8 cellular contexts compared by ENCODE assay signal in the genomic region with DNA sequence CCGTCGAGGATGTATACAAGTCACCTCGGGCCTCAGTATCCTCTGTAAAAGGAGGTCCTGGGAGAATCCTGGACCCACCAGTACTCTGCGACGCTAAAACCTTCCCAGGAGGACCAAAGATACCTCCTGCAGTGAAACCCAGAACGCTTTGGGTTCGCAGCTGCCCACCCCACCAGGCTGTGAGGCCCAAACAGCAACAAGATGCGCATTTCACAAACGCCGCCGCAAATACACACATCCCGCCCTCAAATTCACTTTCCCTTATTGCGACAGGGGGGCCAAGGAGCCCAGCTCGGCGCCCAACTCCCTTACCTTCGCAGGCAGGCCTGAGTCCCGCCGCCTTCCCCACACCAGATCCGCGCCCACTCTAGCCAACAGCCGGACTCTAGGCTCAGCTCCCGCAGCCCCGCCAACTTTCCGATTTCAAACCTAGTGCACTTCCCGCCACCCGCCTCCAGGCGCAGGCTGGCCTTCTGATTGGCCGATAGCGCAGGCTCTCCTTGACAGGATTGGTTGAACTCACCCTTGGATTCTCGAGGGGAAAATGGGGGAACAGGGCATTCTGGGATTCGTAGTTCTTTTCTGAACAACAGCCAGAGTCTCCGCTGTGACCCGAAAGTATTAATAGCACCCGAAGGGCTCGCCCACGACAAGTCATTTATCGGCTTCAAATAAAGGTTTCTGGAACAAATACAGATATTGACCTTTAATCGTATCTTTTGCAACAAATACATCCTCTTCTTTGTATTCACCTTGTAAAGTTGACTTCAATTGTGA. TPM values are rescaled to one million over a fixed set of nuclear protein-coding genes. Genes with fewer than 3 reads are reported as not detected.
DNase-seq lines count a peak whose midpoint lies in the region; ATAC-seq and TF ChIP-seq lines count a peak whose summit lies in the region.

A gene with protein sequence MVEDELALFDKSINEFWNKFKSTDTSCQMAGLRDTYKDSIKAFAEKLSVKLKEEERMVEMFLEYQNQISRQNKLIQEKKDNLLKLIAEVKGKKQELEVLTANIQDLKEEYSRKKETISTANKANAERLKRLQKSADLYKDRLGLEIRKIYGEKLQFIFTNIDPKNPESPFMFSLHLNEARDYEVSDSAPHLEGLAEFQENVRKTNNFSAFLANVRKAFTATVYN (minus strand): TSS at position 425 of the 777 bp plus-strand sequence. CDS start 911 bp downstream, outside the sequence.

- DNase-seq in DMS 273 treated with DMSO at 0.1 percent for 48 hours (lab: John Stamatoyannopoulos, UW), result peak; percentile 89
- peak; percentile 95 for DNase-seq in HuH-7 (ENCODE audit: low spot score)
- peak; percentile 95 for DNase-seq in OCI-LY7 (ENCODE audit: low spot score)
- DNase-seq in activated CD8-positive, alpha-beta memory T cell treated with anti-CD3 and anti-CD28 coated beads, Interleukin-2, amount 50 U/mL, for 48 hours, result peak; percentile 89
- DNase-seq in epithelial cell of prostate (ENCODE audit: low read depth, low spot score), result peak; percentile 29
- peak; percentile 90 to 91 (median 91) for DNase-seq in mucosa of descending colon
- peak; percentile 46 to 72 for DNase-seq in stimulated activated CD8-positive, alpha-beta memory T cell treated with anti-CD3 and anti-CD28 coated beads, Interleukin-4, amount 100 ng/mL, for 1 hour (ENCODE audit: low read depth in 2 of 2, low spot score in 1 of 2)

- H3K27ac ChIP-seq in OCI-LY7 (ENCODE audit: low read depth, low read length, poor library complexity, severe bottlenecking) (peak within 1 kb of the TSS; percentile 49), epithelial cell of prostate (no peak within 1 kb of the TSS)

- no peaks in the 10 kb centered on the region for H4K20me1 ChIP-seq in OCI-LY7 (ENCODE audit: insufficient read depth, low read length)

- TF ChIP-seq CTCF in OCI-LY7 (conservative IDR thresholded peaks at IDR 0.05; ENCODE audit: low read length) (no peak), mucosa of descending colon (IDR thresholded peaks at IDR 0.05) (no peak)

- H3K9me3 ChIP-seq in OCI-LY7 (ENCODE audit: low read length) (no peaks in the 10 kb centered on the region), mucosa of descending colon (no peaks in the 10 kb centered on the region)

- 0 out of 2 replicates have a peak, but pooled peaks cover 3% of the 10 kb centered on the region for H3K9me2 ChIP-seq in OCI-LY7 (ENCODE audit: insufficient read depth, low read length)

- peak within 1 kb of the TSS; percentile 93 for H3K4me3 ChIP-seq in OCI-LY7 (ENCODE audit: low read depth, low read length, poor library complexity, severe bottlenecking)
- H3K4me3 ChIP-seq in mucosa of descending colon, result peak within 1 kb of the TSS; percentile 22

- peak within 1 kb of the TSS; percentile 96; the same call in 1 of the 2 replicates for H2AFZ ChIP-seq in OCI-LY7 (ENCODE audit: low read length)

- TSS peak; percentile 72 for BruUV-seq in OCI-LY7 (replicated peaks; lab: Mats Ljungman, UMichigan)

- H3K36me3 ChIP-seq in OCI-LY7 (ENCODE audit: insufficient read depth, low read length) (peaks cover 33% of the 10 kb centered on the region), mucosa of descending colon (ENCODE audit: low read depth) (no peaks in the 10 kb centered on the region)

- POLR2A ChIA-PET in OCI-LY7 (lab: Charles Lee), result no interaction called here

- ATAC-seq in GM21526 (IDR thresholded peaks at IDR 0.05; ENCODE audit: low FRiP score, unreplicated experiment), result peak; percentile 100
- ATAC-seq in mucosa of descending colon, result peak; percentile 100

- CTCF ChIA-PET in OCI-LY7 (lab: Charles Lee; ENCODE audit: unreplicated experiment), result no interaction called here

- intact Hi-C loops in OCI-LY7 (cut with micrococcal nuclease; ENCODE audit: unreplicated experiment) (loop anchor here (10.0 kb wide), 1 partner anchor 645 kb away; a partner anchor contains a TSS), mucosa of descending colon (cut with DNase I, micrococcal nuclease) (no loop called here)

- H3K79me2 ChIP-seq in OCI-LY7 (ENCODE audit: insufficient read depth, low read depth, low read length), result peaks cover 12% of the 10 kb centered on the region

- H3K4me2 ChIP-seq in OCI-LY7 (ENCODE audit: low read length), result peak within 1 kb of the TSS; percentile 83

- H3K4me1 ChIP-seq in OCI-LY7 (ENCODE audit: insufficient read depth, low read length, poor library complexity, severe bottlenecking), result peaks cover 5% of the 10 kb centered on the region
- H3K4me1 ChIP-seq in mucosa of descending colon (ENCODE audit: low read depth), result peaks cover 6% of the 10 kb centered on the region

RNA-seq across cellular contexts. Expression of the gene that starts here (rescaled TPM):
- total RNA-seq in OCI-LY7 (2014; rRNA removed; shearing (Covaris generic)), result 29.3 and 34.4 TPM in 2 replicates
- 50.3 and 53.1 TPM in 2 replicates for total RNA-seq in OCI-LY7 (2022)
- 1 to 10 TPM in 2 of 3 donors, under 1 TPM in 1; 0.66 to 6.7 (median 2.5) TPM for total RNA-seq in mucosa of descending colon

Comparison
In these comparisons a context has a peak if more than half of its experiments do, and no peak if none do; other contexts are left out.
1. DNase-seq: peak in every context shown above with its lines; median percentile 95 in HuH-7; 95 in OCI-LY7; 91 in mucosa of descending colon; 89 in DMS 273 treated with DMSO at 0.1 percent for 48 hours; 89 in activated CD8-positive, alpha-beta memory T cell treated with anti-CD3 and anti-CD28 coated beads, Interleukin-2, amount 50 U/mL, for 48 hours; 59 in stimulated activated CD8-positive, alpha-beta memory T cell treated with anti-CD3 and anti-CD28 coated beads, Interleukin-4, amount 100 ng/mL, for 1 hour; 29 in epithelial cell of prostate.